ENCODE assay signal across 16 cellular contexts in the genomic region with DNA sequence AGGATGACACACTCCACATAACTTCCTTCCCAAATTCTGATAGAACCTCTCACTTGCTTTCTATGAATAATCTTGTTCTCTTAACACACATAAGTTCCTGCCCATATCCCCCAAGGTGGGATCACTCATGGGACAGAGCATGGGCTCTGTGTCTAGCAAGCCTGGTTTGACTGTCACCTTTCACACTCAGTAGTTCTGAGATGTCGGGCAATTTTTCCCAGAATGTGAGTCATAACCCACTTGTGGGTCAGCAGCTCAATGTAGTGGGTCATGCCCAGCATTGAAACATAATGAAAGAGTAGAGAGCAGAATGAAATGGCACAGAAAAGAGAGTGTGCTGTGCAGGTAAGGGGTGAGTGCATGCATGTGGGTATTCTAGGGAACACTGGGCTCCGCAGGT.
"Had no signal": no experiment of that assay in that cellular context is flagged by ENCODE, and none has a peak within 500 bp of the region (broad histone marks: within the 10 kb centered on the region; RNA-seq: fewer than 3 reads in every experiment).

No MANE protein-coding gene starts in this region.

- H3K4me1 Mint-ChIP-seq: naive B cell had no signal

- H3K9me3 ChIP-seq: ascending aorta, breast epithelium, esophagus squamous epithelium, left lung, neutrophil, suprapubic skin had no signal

- H3K4me3 Mint-ChIP-seq: type B pancreatic cell had no signal

- H3K36me3 ChIP-seq: ascending aorta, breast epithelium, esophagus squamous epithelium, left lung, neutrophil, suprapubic skin, WERI-Rb-1 had no signal

- H3K27ac ChIP-seq: ascending aorta, breast epithelium, esophagus squamous epithelium, hepatocyte, left lung, neutrophil, suprapubic skin, WERI-Rb-1 had no signal

- H3K27me3 ChIP-seq: ascending aorta, breast epithelium, hepatocyte, left lung, neutrophil, suprapubic skin had no signal

- H3K36me3 Mint-ChIP-seq: naive B cell, type B pancreatic cell had no signal

- H3K27me3 Mint-ChIP-seq: naive B cell, type B pancreatic cell had no signal

- H3K4me1 ChIP-seq: ascending aorta, breast epithelium, left lung, suprapubic skin had no signal

- ATAC-seq: left lung had no signal

- H3K4me3 ChIP-seq: ascending aorta, breast epithelium, esophagus squamous epithelium, hepatocyte, left lung, suprapubic skin had no signal

- H3K9me3 Mint-ChIP-seq: naive B cell, type B pancreatic cell had no signal

- H3K27ac Mint-ChIP-seq: naive B cell, type B pancreatic cell had no signal

- DNase-seq: cerebellar nuclear complex; effector CD8-positive, alpha-beta T cell; esophagus squamous epithelium; left lung; mammary epithelial cell; naive B cell; stimulated activated CD4-positive, alpha-beta T cell treated with anti-CD3 and anti-CD28 coated beads, Interleukin-12 subunit alpha, Interleukin-12 subunit beta, amount 100 ng/mL, for 4 hours; stimulated activated CD4-positive, alpha-beta T cell treated with anti-CD3 and anti-CD28 coated beads, Interleukin-2, amount 100 ng/mL, for 48 hours; stimulated activated naive CD4-positive, alpha-beta T cell treated with Interleukin-2 at 50 U/mL for 16 hours; WERI-Rb-1 had no signal
